In genomic region chr1:196535727-196536126, GRCh38 we compare ENCODE assay signal across 10 cellular contexts.
DNase-seq lines count a peak whose midpoint lies in the region; ATAC-seq, FAIRE-seq and TF ChIP-seq lines count a peak whose summit lies in the region.
"Had no signal": no experiment of that assay in that cellular context is flagged by ENCODE, and none has a peak within 500 bp of the region (broad histone marks: within the 10 kb centered on the region; RNA-seq: fewer than 3 reads in every experiment).

No MANE protein-coding gene starts in this region.

- H3K27me3 ChIP-seq in GM06990 (replicated peaks; ENCODE audit: control insufficient read depth, insufficient read depth, low read length), result no peaks in the 10 kb centered on the region
- no peaks in the 10 kb centered on the region for H3K27me3 ChIP-seq in transverse colon
- H3K27me3 ChIP-seq in adrenal gland, result no peaks in the 10 kb centered on the region
- H3K27me3 ChIP-seq: sigmoid colon had no signal

- in situ Hi-C loops in transverse colon (cut with MboI; ENCODE audit: low pct_ligation_motif_present in 1 of 4, low pct_unique_long_range_greater_than_20kb in 1 of 4, low sequenced_read_pairs in 3 of 4), result no loop called here

- no peak for TF ChIP-seq RAD21 in A549 (conservative IDR thresholded peaks at IDR 0.05 in 1 of 2, IDR thresholded peaks at IDR 0.05 in 1 of 2)

- WGBS in A549 (ENCODE audit: missing lambda C conversion rate), result 60% methylated on average over 3 of the region's 3 CpGs
- WGBS in transverse colon (ENCODE audit: low coverage in 1 of 2), 2 donors, result 41 to 63% methylated on average over 2 to 3 of the region's 3 CpGs
- 59 to 76% (median 62%) methylated on average over 3 of the region's 3 CpGs for WGBS in adrenal gland, 4 donors

- no peaks in the 10 kb centered on the region for H3K36me3 ChIP-seq in GM06990 (ENCODE audit: control insufficient read depth, insufficient read depth, low read length)
- H3K36me3 ChIP-seq in transverse colon, result no peaks in the 10 kb centered on the region
- H3K36me3 ChIP-seq in adrenal gland (replicated peaks in 1 of 2), result no peaks in the 10 kb centered on the region
- H3K36me3 ChIP-seq: sigmoid colon had no signal

- TF ChIP-seq EP300 in A549 (IDR thresholded peaks at IDR 0.05), result no peak
- no peak for TF ChIP-seq EP300 in transverse colon (IDR thresholded peaks at IDR 0.05; ENCODE audit: low read depth)

- DNase-seq in A549 (ENCODE audit: low read depth in 1 of 2, low spot score in 1 of 2) (peak in 1 of 2 experiments; percentile 65), GM06990 (ENCODE audit: extremely low read depth, insufficient read length) (peak; percentile 31), RKO (ENCODE audit: low spot score) (peak; percentile 37), fibroblast of the aortic adventitia (ENCODE audit: low read depth) (peak; percentile 37), transverse colon (no peak), adrenal gland (no peak), NCI-H187 treated with DMSO at 0.1 percent for 48 hours (lab: John Stamatoyannopoulos, UW) (no peak)
- no peak for DNase-seq in stimulated activated CD8-positive, alpha-beta memory T cell treated with anti-CD3 and anti-CD28 coated beads, Interleukin-4, amount 100 ng/mL, for 48 hours
- DNase-seq: activated B cell treated with CpG ODN at 0.5 μM for 24 hours, sigmoid colon had no signal

- H3K4me1 ChIP-seq in A549, result no peaks in the 10 kb centered on the region
- H3K4me1 ChIP-seq in transverse colon, result no peaks in the 10 kb centered on the region
- no peaks in the 10 kb centered on the region for H3K4me1 ChIP-seq in adrenal gland (replicated peaks in 1 of 2)
- H3K4me1 ChIP-seq: sigmoid colon had no signal

- intact Hi-C loops in transverse colon (cut with DNase I; ENCODE audit: low total_unique reads), result no loop called here
- intact Hi-C loops in adrenal gland (cut with DNase I), result no loop called here

- POLR2A ChIA-PET in A549 (lab: Yijun Ruan, JAX), result no interaction called here

- ATAC-seq in A549, result peak in 1 of 2 experiments; percentile 32; a peak in 2 of 6 replicates

- H3K27ac ChIP-seq in A549 (no peak overlapping the region), transverse colon (no peak overlapping the region), adrenal gland (no peak overlapping the region)
- H3K27ac ChIP-seq: sigmoid colon had no signal

- TF ChIP-seq POLR2A in A549 (IDR thresholded peaks at IDR 0.05; ENCODE audit: low read length), result no peak
- TF ChIP-seq POLR2A in transverse colon (IDR thresholded peaks at IDR 0.05), result no peak
- TF ChIP-seq POLR2A in adrenal gland (IDR thresholded peaks at IDR 0.05), result no peak

- H3K9me3 ChIP-seq in A549 (peaks cover 12% of the 10 kb centered on the region), transverse colon (no peaks in the 10 kb centered on the region), adrenal gland (replicated peaks in 1 of 3) (no peaks in the 10 kb centered on the region)

- CTCF ChIA-PET in A549 (lab: Yijun Ruan, JAX), result no interaction called here

- no peak overlapping the region for H3K4me2 ChIP-seq in A549

- no peak for FAIRE-seq in A549 (lab: Jason Lieb, UNC)

- TF ChIP-seq CTCF in A549 (IDR thresholded peaks at IDR 0.05) (no peak), GM06990 (IDR thresholded peaks at IDR 0.05; ENCODE audit: insufficient read depth, low read length, poor library complexity, severe bottlenecking) (no peak), fibroblast of the aortic adventitia (IDR thresholded peaks at IDR 0.05; ENCODE audit: insufficient read depth, low read length) (no peak), transverse colon (IDR thresholded peaks at IDR 0.05) (no peak), adrenal gland (IDR thresholded peaks at IDR 0.05) (no peak)

- H3K4me3 ChIP-seq in A549 (no peak overlapping the region), GM06990 (replicated peaks; ENCODE audit: low read depth, low read length) (no peak overlapping the region), fibroblast of the aortic adventitia (ENCODE audit: low read depth, low read length) (no peak overlapping the region), transverse colon (no peak overlapping the region), adrenal gland (no peak overlapping the region)
- H3K4me3 ChIP-seq: sigmoid colon had no signal

TF ChIP-seq in A549, 52 proteins besides CTCF, POLR2A, EP300 and RAD21:
- peak; percentile 45 for TF ChIP-seq ZFP36 (IDR thresholded peaks at IDR 0.05; ENCODE audit: borderline replicate concordance, partially characterized antibody)
- no peak for TF ChIP-seq PHF8 (IDR thresholded peaks at IDR 0.05; ENCODE audit: borderline replicate concordance, low read depth)
- TF ChIP-seq MAFK (IDR thresholded peaks at IDR 0.05; ENCODE audit: partially characterized antibody), result peak; percentile 35

Comparison
In these comparisons a context has a peak if more than half of its experiments do, and no peak if none do; other contexts are left out.
1. DNase-seq: peak in GM06990 (single experiment), RKO (single experiment) and fibroblast of the aortic adventitia (single experiment); none in transverse colon (single experiment), adrenal gland (0 of 7), NCI-H187 treated with DMSO at 0.1 percent for 48 hours (single experiment) and stimulated activated CD8-positive, alpha-beta memory T cell treated with anti-CD3 and anti-CD28 coated beads, Interleukin-4, amount 100 ng/mL, for 48 hours (single experiment).